In the genomic region with DNA sequence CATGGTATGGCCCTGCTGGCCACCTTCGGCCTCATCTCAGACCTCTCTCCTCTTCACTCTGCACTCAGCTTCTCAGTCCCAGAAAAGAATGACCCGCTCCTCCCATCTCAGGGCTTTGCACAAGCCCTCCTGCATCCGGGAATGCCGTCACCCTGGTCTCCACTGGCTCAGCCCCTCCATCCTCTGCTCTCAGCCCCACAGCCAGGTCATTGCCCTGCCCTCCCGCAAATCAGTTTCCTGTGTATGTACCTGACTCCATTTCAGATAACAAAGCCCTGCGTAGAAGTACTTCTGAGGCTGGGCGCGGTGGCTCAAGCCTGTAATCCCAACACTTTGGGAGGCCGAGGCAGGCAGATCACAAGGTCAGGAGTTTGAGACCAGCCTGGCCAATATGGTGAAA, we compare ENCODE assay signal across 1 cellular context.
TF ChIP-seq lines count a peak whose summit lies in the region.

No MANE protein-coding gene starts in this region.

TF ChIP-seq in A549, 52 proteins besides CTCF, POLR2A, EP300 and RAD21:
- TF ChIP-seq, protein P1, sequence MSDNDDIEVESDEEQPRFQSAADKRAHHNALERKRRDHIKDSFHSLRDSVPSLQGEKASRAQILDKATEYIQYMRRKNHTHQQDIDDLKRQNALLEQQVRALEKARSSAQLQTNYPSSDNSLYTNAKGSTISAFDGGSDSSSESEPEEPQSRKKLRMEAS (IDR thresholded peaks at IDR 0.05), result no peak
- TF ChIP-seq, protein P2, sequence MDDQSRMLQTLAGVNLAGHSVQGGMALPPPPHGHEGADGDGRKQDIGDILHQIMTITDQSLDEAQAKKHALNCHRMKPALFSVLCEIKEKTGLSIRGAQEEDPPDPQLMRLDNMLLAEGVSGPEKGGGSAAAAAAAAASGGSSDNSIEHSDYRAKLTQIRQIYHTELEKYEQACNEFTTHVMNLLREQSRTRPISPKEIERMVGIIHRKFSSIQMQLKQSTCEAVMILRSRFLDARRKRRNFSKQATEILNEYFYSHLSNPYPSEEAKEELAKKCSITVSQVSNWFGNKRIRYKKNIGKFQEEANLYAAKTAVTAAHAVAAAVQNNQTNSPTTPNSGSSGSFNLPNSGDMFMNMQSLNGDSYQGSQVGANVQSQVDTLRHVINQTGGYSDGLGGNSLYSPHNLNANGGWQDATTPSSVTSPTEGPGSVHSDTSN (IDR thresholded peaks at IDR 0.05), result no peak
- TF ChIP-seq, protein P3, sequence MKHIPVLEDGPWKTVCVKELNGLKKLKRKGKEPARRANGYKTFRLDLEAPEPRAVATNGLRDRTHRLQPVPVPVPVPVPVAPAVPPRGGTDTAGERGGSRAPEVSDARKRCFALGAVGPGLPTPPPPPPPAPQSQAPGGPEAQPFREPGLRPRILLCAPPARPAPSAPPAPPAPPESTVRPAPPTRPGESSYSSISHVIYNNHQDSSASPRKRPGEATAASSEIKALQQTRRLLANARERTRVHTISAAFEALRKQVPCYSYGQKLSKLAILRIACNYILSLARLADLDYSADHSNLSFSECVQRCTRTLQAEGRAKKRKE (CRISPR knock-in tag; IDR thresholded peaks at IDR 0.05; ENCODE audit: low read depth), result no peak
- TF ChIP-seq HOXB5 (CRISPR knock-in tag; IDR thresholded peaks at IDR 0.05), result no peak
- TF ChIP-seq, protein P4, sequence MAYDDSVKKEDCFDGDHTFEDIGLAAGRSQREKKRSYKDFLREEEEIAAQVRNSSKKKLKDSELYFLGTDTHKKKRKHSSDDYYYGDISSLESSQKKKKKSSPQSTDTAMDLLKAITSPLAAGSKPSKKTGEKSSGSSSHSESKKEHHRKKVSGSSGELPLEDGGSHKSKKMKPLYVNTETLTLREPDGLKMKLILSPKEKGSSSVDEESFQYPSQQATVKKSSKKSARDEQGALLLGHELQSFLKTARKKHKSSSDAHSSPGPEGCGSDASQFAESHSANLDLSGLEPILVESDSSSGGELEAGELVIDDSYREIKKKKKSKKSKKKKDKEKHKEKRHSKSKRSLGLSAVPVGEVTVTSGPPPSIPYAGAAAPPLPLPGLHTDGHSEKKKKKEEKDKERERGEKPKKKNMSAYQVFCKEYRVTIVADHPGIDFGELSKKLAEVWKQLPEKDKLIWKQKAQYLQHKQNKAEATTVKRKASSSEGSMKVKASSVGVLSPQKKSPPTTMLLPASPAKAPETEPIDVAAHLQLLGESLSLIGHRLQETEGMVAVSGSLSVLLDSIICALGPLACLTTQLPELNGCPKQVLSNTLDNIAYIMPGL (CRISPR knock-in tag; IDR thresholded peaks at IDR 0.05; ENCODE audit: borderline replicate concordance), result no peak
